ENCODE assay signal across 19 cellular contexts in genomic region chr20:53797085-53797484, GRCh38.
"Had no signal": no experiment of that assay in that cellular context is flagged by ENCODE, and none has a peak within 500 bp of the region (broad histone marks: within the 10 kb centered on the region; RNA-seq: fewer than 3 reads in every experiment).

No MANE protein-coding gene starts in this region.

- H3K4me3 ChIP-seq: colonic mucosa, esophagus squamous epithelium, left ventricle myocardium inferior, lower lobe of right lung, psoas muscle, sigmoid colon, skin epidermis, testis, tibial nerve had no signal

- H3K36me3 ChIP-seq: colonic mucosa, esophagus squamous epithelium, left ventricle myocardium inferior, lower lobe of right lung, sigmoid colon, tibial nerve had no signal

- DNase-seq: colonic mucosa; dermis blood vessel endothelial cell; esophagus squamous epithelium; foreskin keratinocyte; kidney; left cardiac atrium; left ventricle myocardium inferior; lower lobe of right lung; midbrain; psoas muscle; retina; sigmoid colon; stimulated activated CD4-positive, alpha-beta T cell treated with anti-CD3 and anti-CD28 coated beads, Interleukin-2, amount 100 ng/mL, for 24 hours; stimulated activated CD4-positive, alpha-beta T cell treated with anti-CD3 and anti-CD28 coated beads, Interleukin-4, amount 100 ng/mL, for 4 hours; stimulated activated naive B cell treated with anti-CD40 and anti-IgM and Interleukin-4, amounts not matched to agents 10 μg/mL and 1 μg/mL and 100 μg/mL, for 72 hours; stimulated activated naive CD8-positive, alpha-beta T cell treated with anti-CD3 and anti-CD28 coated beads, Interleukin-15, amount 100 ng/mL, for 72 hours; testis had no signal

- H3K4me1 ChIP-seq: left ventricle myocardium inferior, lower lobe of right lung, psoas muscle, sigmoid colon, testis, tibial nerve had no signal

- ATAC-seq: foreskin keratinocyte; left cardiac atrium; lower lobe of right lung; psoas muscle; stimulated activated naive B cell treated with anti-CD40 and anti-IgM and Interleukin-4, amounts not matched to agents 10 μg/mL and 1 μg/mL and 100 μg/mL, for 72 hours; stimulated activated naive CD8-positive, alpha-beta T cell treated with anti-CD3 and anti-CD28 coated beads, Interleukin-15, amount 100 ng/mL, for 72 hours had no signal

- H3K27me3 ChIP-seq: colonic mucosa, esophagus squamous epithelium, foreskin keratinocyte, sigmoid colon, testis, tibial nerve had no signal

- H3K27ac ChIP-seq: esophagus squamous epithelium, foreskin keratinocyte, left ventricle myocardium inferior, lower lobe of right lung, psoas muscle, sigmoid colon, skin epidermis, testis, tibial nerve had no signal

- H3K9me3 ChIP-seq: colonic mucosa, esophagus squamous epithelium, left ventricle myocardium inferior, lower lobe of right lung, psoas muscle, sigmoid colon, testis, tibial nerve had no signal
